In the genomic region with DNA sequence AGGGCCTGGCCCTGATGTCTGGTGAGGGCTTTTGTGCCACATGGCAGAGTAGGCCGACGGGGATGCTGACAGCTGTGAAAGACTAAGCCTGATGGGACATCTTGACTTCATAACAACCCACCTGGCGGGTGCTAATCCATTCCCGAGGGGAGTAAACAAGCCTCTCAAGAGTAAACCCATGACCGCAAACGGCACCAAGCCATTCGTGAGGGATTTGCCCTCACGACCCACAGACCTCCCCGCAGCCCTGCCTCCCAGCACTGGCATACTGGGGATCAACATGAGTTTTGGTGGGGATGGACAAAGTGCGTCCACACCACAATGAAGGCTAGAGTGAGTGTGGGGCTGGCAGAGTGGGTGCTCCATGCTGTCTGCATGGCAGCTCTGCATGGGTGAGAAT, we compare ENCODE assay signal across 27 cellular contexts. TPM values are rescaled to one million over a fixed set of nuclear protein-coding genes. Genes with fewer than 3 reads are reported as not detected.
DNase-seq lines count a peak whose midpoint lies in the region; ATAC-seq and TF ChIP-seq lines count a peak whose summit lies in the region.
"Had no signal": no experiment of that assay in that cellular context is flagged by ENCODE, and none has a peak within 500 bp of the region (broad histone marks: within the 10 kb centered on the region; RNA-seq: fewer than 3 reads in every experiment).

No MANE protein-coding gene starts in this region.

- peaks cover 39% of the 10 kb centered on the region for H3K4me1 Mint-ChIP-seq in activated T-cell treated with anti-CD3 and anti-CD28 coated beads, Interleukin-2, amount 50 U/mL, for 24 hours (ENCODE audit: low read depth)
- peaks cover 31% of the 10 kb centered on the region for H3K4me1 Mint-ChIP-seq in activated T-cell treated with anti-CD3 and anti-CD28 coated beads, Interleukin-2, amount 50 U/mL, for 72 hours (ENCODE audit: low read depth)
- H3K4me1 Mint-ChIP-seq in natural killer cell, result peaks cover 40 to 41% of the 10 kb centered on the region in 2 donors
- H3K4me1 Mint-ChIP-seq: mesothelial cell of epicardium had no signal

- H3K27me3 Mint-ChIP-seq in activated T-cell treated with anti-CD3 and anti-CD28 coated beads, Interleukin-2, amount 50 U/mL, for 24 hours, result no peaks in the 10 kb centered on the region
- H3K27me3 Mint-ChIP-seq in activated T-cell treated with anti-CD3 and anti-CD28 coated beads, Interleukin-2, amount 50 U/mL, for 72 hours (ENCODE audit: low read depth), result no peaks in the 10 kb centered on the region
- H3K27me3 Mint-ChIP-seq in natural killer cell (ENCODE audit: low read depth in 2 of 2), result no peaks in the 10 kb centered on the region
- H3K27me3 Mint-ChIP-seq: activated B cell treated with CpG ODN at 0.5 μM for 24 hours; activated naive CD4-positive, alpha-beta T cell treated with anti-CD3 and anti-CD28 coated beads, Interleukin-2, amount 50 U/mL, for 24 hours had no signal

- intact Hi-C loops in natural killer cell (cut with micrococcal nuclease), result no loop called here

- TF ChIP-seq CTCF in RWPE1 (conservative IDR thresholded peaks at IDR 0.05; ENCODE audit: low read depth) (no peak), natural killer cell (IDR thresholded peaks at IDR 0.05) (no peak)

- DNase-seq in activated T-cell treated with anti-CD3 and anti-CD28 coated beads, Interleukin-2, amount 50 U/mL, for 24 hours, result no peak
- no peak for DNase-seq in activated T-cell treated with anti-CD3 and anti-CD28 coated beads, Interleukin-2, amount 50 U/mL, for 72 hours
- DNase-seq in D341Med (ENCODE audit: low spot score), result peak; percentile 85
- no peak for DNase-seq in RWPE1 (ENCODE audit: low spot score)
- no peak for DNase-seq in natural killer cell
- DNase-seq in kidney glomerular epithelial cell (lab: John Stamatoyannopoulos, UW), result no peak
- DNase-seq in substantia nigra (lab: John Stamatoyannopoulos, UW), result no peak
- DNase-seq: activated B cell treated with CpG ODN at 0.5 μM for 24 hours; activated T-cell treated with anti-CD3 and anti-CD28 coated beads, Interleukin-2, amount 50 U/mL, for 4 hours; cortex of kidney; esophagus squamous epithelium; KBM-7; left ventricle myocardium superior; MM.1S; NCI-H1436; NCI-H526; stimulated activated CD4-positive, alpha-beta T cell treated with anti-CD3 and anti-CD28 coated beads, Interleukin-4, amount 100 ng/mL, for 4 hours; stimulated activated naive CD4-positive, alpha-beta T cell treated with Interleukin-2 at 50 U/mL for 16 hours; transverse colon had no signal

- no peaks in the 10 kb centered on the region for H3K9me3 Mint-ChIP-seq in activated T-cell treated with anti-CD3 and anti-CD28 coated beads, Interleukin-2, amount 50 U/mL, for 24 hours
- no peaks in the 10 kb centered on the region for H3K9me3 Mint-ChIP-seq in activated T-cell treated with anti-CD3 and anti-CD28 coated beads, Interleukin-2, amount 50 U/mL, for 72 hours
- H3K9me3 Mint-ChIP-seq in natural killer cell, result no peaks in the 10 kb centered on the region
- H3K9me3 Mint-ChIP-seq: activated B cell treated with CpG ODN at 0.5 μM for 24 hours; activated naive CD4-positive, alpha-beta T cell treated with anti-CD3 and anti-CD28 coated beads, Interleukin-2, amount 50 U/mL, for 24 hours; activated T-cell treated with anti-CD3 and anti-CD28 coated beads, Interleukin-2, amount 50 U/mL, for 4 hours; nephron had no signal

- H3K27ac ChIP-seq in RWPE1, result peak overlapping the region; percentile 23
- no peak overlapping the region for H3K27ac ChIP-seq in substantia nigra (ENCODE audit: low read depth, low read length, poor library complexity, severe bottlenecking)
- H3K27ac ChIP-seq: ascending aorta, C4-2B, esophagus squamous epithelium, transverse colon had no signal

- ATAC-seq in activated T-cell treated with anti-CD3 and anti-CD28 coated beads, Interleukin-2, amount 50 U/mL, for 72 hours (replicated peaks in 1 of 2), result no peak
- ATAC-seq in natural killer cell (no peak), HG03139 (IDR thresholded peaks at IDR 0.05; ENCODE audit: unreplicated experiment) (no peak)
- ATAC-seq: activated T-cell treated with anti-CD3 and anti-CD28 coated beads, Interleukin-2, amount 50 U/mL, for 4 hours; GM23338; left ventricle myocardium superior; sciatic nerve had no signal

- CTCF ChIA-PET in RWPE1 (lab: Yijun Ruan, JAX), result interaction anchor here (0.6 kb wide), 1 partner anchor 416 kb away, joined by 3 read pairs; no protein-coding TSS in a partner anchor

- peaks cover 41% of the 10 kb centered on the region for H3K36me3 Mint-ChIP-seq in activated T-cell treated with anti-CD3 and anti-CD28 coated beads, Interleukin-2, amount 50 U/mL, for 24 hours (ENCODE audit: low read depth)
- H3K36me3 Mint-ChIP-seq in activated T-cell treated with anti-CD3 and anti-CD28 coated beads, Interleukin-2, amount 50 U/mL, for 72 hours (ENCODE audit: insufficient read depth in 2 of 2), result peaks cover 18 to 30% of the 10 kb centered on the region in 2 donors
- H3K36me3 Mint-ChIP-seq in natural killer cell, result no peaks in the 10 kb centered on the region

- peak overlapping the region; percentile 73 for H3K27ac Mint-ChIP-seq in activated T-cell treated with anti-CD3 and anti-CD28 coated beads, Interleukin-2, amount 50 U/mL, for 24 hours
- H3K27ac Mint-ChIP-seq in activated T-cell treated with anti-CD3 and anti-CD28 coated beads, Interleukin-2, amount 50 U/mL, for 72 hours, result no peak overlapping the region
- peak overlapping the region; percentile 23 to 86 for H3K27ac Mint-ChIP-seq in natural killer cell
- H3K27ac Mint-ChIP-seq: activated B cell treated with CpG ODN at 0.5 μM for 24 hours; activated naive CD4-positive, alpha-beta T cell treated with anti-CD3 and anti-CD28 coated beads, Interleukin-2, amount 50 U/mL, for 24 hours; GM23338; mesothelial cell of epicardium; nephron had no signal

- POLR2A ChIA-PET in RWPE1 (lab: Yijun Ruan, JAX; ENCODE audit: low non-redundant PET), result no interaction called here

- H3K4me3 Mint-ChIP-seq in activated T-cell treated with anti-CD3 and anti-CD28 coated beads, Interleukin-2, amount 50 U/mL, for 24 hours, result peak overlapping the region; percentile 25
- H3K4me3 Mint-ChIP-seq in activated T-cell treated with anti-CD3 and anti-CD28 coated beads, Interleukin-2, amount 50 U/mL, for 72 hours, result no peak overlapping the region
- H3K4me3 Mint-ChIP-seq in natural killer cell, result peak overlapping the region; percentile 4
- H3K4me3 Mint-ChIP-seq: activated B cell treated with CpG ODN at 0.5 μM for 24 hours; activated naive CD4-positive, alpha-beta T cell treated with anti-CD3 and anti-CD28 coated beads, Interleukin-2, amount 50 U/mL, for 24 hours; activated T-cell treated with anti-CD3 and anti-CD28 coated beads, Interleukin-2, amount 50 U/mL, for 4 hours; GM23338; mesothelial cell of epicardium; nephron had no signal

RNA-seq across cellular contexts. Expression of a gene that starts 11.7 kb away (rescaled TPM):
- total RNA-seq in activated T-cell treated with anti-CD3 and anti-CD28 coated beads, Interleukin-2, amount 50 U/mL, for 72 hours, result 100 to 1,000 TPM; 546 to 651 TPM
- total RNA-seq in natural killer cell, result 1,000 to 10,000 TPM in 2 of 3 donors, 100 to 1,000 TPM in 1; 929 to 1,120 (median 1,060) TPM

RNA-seq across cellular contexts. Expression of a gene that starts 52.1 kb away (rescaled TPM):
- total RNA-seq in activated T-cell treated with anti-CD3 and anti-CD28 coated beads, Interleukin-2, amount 50 U/mL, for 72 hours, result 10 to 100 TPM; 25.9 to 28.8 TPM
- 10 to 100 TPM; 33.9 to 37.6 (median 35.8) TPM for total RNA-seq in natural killer cell

RNA-seq across cellular contexts. Expression of a gene that starts 52.2 kb away (rescaled TPM):
- 10 to 100 TPM; 51.3 to 64.4 TPM for total RNA-seq in activated T-cell treated with anti-CD3 and anti-CD28 coated beads, Interleukin-2, amount 50 U/mL, for 72 hours
- total RNA-seq in natural killer cell, result 10 to 100 TPM; 73.4 to 96.5 (median 74.1) TPM

Comparison
In these comparisons a context has a peak if more than half of its experiments do, and no peak if none do; other contexts are left out.
1. H3K4me3 Mint-ChIP-seq: peak in activated T-cell treated with anti-CD3 and anti-CD28 coated beads, Interleukin-2, amount 50 U/mL, for 24 hours (single experiment) and natural killer cell (single experiment); none in activated T-cell treated with anti-CD3 and anti-CD28 coated beads, Interleukin-2, amount 50 U/mL, for 72 hours (0 of 2).